In genomic region chr19:16930753-16931152, GRCh38 we compare ENCODE assay signal across 21 cellular contexts. TPM values are rescaled to one million over a fixed set of nuclear protein-coding genes. Genes with fewer than 3 reads are reported as not detected.
A peak's percentile ranks its signal among the peaks of the same experiment; 100 is the strongest.
DNase-seq lines count a peak whose midpoint lies in the region; ATAC-seq and TF ChIP-seq lines count a peak whose summit lies in the region.
"Had no signal": no experiment of that assay in that cellular context is flagged by ENCODE, and none has a peak within 500 bp of the region (broad histone marks: within the 10 kb centered on the region; RNA-seq: fewer than 3 reads in every experiment).

No MANE protein-coding gene starts in this region.

- H3K14ac ChIP-seq in IMR-90 (replicated peaks; ENCODE audit: low read depth, low read length) = no peak overlapping the region

- intact Hi-C loops in CD14-positive monocyte (cut with micrococcal nuclease) (no loop called here), IMR-90 (cut with micrococcal nuclease) (no loop called here), sigmoid colon (cut with DNase I) (no loop called here), esophagus muscularis mucosa (cut with DNase I) (loop anchor here (10.0 kb wide), 1 partner anchor 136 kb away; no protein-coding TSS in a partner anchor)

- BruUV-seq in IMR-90 (replicated peaks; lab: Mats Ljungman, UMichigan) = no TSS peak

- TF ChIP-seq CTCF in CD14-positive monocyte (IDR thresholded peaks at IDR 0.05) (no peak), IMR-90 (conservative IDR thresholded peaks at IDR 0.05; ENCODE audit: low read depth, low read length) (no peak), endothelial cell (IDR thresholded peaks at IDR 0.05; ENCODE audit: unreplicated experiment) (no peak), sigmoid colon (IDR thresholded peaks at IDR 0.05) (no peak), esophagus muscularis mucosa (IDR thresholded peaks at IDR 0.05) (no peak)

- H3K4me2 ChIP-seq in IMR-90 (ENCODE audit: low read depth, low read length) = no peak overlapping the region
- H3K4me2 ChIP-seq: A549; BLaER1 treated with 17β-estradiol and CSF1 and Interleukin-3, amounts not matched to agents 10 nM and 100 nM had no signal

- H3K4me1 Mint-ChIP-seq in CD14-positive monocyte (no peaks in the 10 kb centered on the region), endothelial cell (ENCODE audit: unreplicated experiment) (no peaks in the 10 kb centered on the region)
- H3K4me1 Mint-ChIP-seq: CD4-positive, alpha-beta memory T cell had no signal

- H2AFZ ChIP-seq in IMR-90 (replicated peaks; ENCODE audit: low read length, poor library complexity) = peak overlapping the region; percentile 43

- DNase-seq in CD14-positive monocyte (ENCODE audit: low spot score) (peak; percentile 12), IMR-90 (no peak), endothelial cell (ENCODE audit: low spot score) (no peak), sigmoid colon (peak; percentile 27), cerebellar cortex (ENCODE audit: low spot score) (no peak), esophagus muscularis mucosa (ENCODE audit: extremely low spot score) (no peak)
- DNase-seq: 8988T; ACHN; AML-193; BE2C; Calu3; CD4-positive, alpha-beta memory T cell; COR-L47; DMS53; DND-41; GOT3 had no signal

- H4K8ac ChIP-seq in IMR-90 (ENCODE audit: low read depth in 2 of 2, low read length in 2 of 2) = no peak overlapping the region

- TF ChIP-seq POLR2A in IMR-90 (IDR thresholded peaks at IDR 0.05; ENCODE audit: low read depth, low read length) = no peak
- TF ChIP-seq POLR2A in sigmoid colon (IDR thresholded peaks at IDR 0.05) = no peak
- no peak for TF ChIP-seq POLR2A in esophagus muscularis mucosa (IDR thresholded peaks at IDR 0.05; ENCODE audit: low read depth)

- H3K27ac Mint-ChIP-seq in CD14-positive monocyte (peak overlapping the region in 1 of 7 donors; percentile 49), endothelial cell (ENCODE audit: unreplicated experiment) (no peak overlapping the region)
- H3K27ac Mint-ChIP-seq: CD4-positive, alpha-beta memory T cell had no signal

- POLR2A ChIA-PET in IMR-90 (lab: Charles Lee; ENCODE audit: unreplicated experiment) = no interaction called here

- H2BK15ac ChIP-seq in IMR-90 (ENCODE audit: low read depth, low read length) = no peak overlapping the region

- no peaks in the 10 kb centered on the region for H3K9me1 ChIP-seq in IMR-90 (ENCODE audit: insufficient read depth, low read length)

- no peak overlapping the region for H3K9ac ChIP-seq in IMR-90 (ENCODE audit: low read depth, low read length)
- H3K9ac ChIP-seq: BLaER1 treated with 17β-estradiol and CSF1 and Interleukin-3, amounts not matched to agents 10 nM and 100 nM had no signal

- H3K9me3 Mint-ChIP-seq in CD14-positive monocyte = peaks cover 22 to 62% (median 48%) of the 10 kb centered on the region in 7 donors
- peaks cover 14% of the 10 kb centered on the region for H3K9me3 Mint-ChIP-seq in endothelial cell (ENCODE audit: unreplicated experiment)

- 80% methylated on average over 1 of the region's 5 CpGs; no CpG with 5 or more reads in 1 of the 2 experiments for WGBS in IMR-90 (ENCODE audit: extremely low coverage in 2 of 2, insufficient read length in 1 of 2), 2 experiments
- WGBS in sigmoid colon, 2 donors = 70 to 79% methylated on average over 5 of the region's 5 CpGs
- WGBS in esophagus muscularis mucosa = 67% methylated on average over 5 of the region's 5 CpGs

- CTCF ChIA-PET in IMR-90 (lab: Yijun Ruan, JAX) = no interaction called here

- H3K4me3 ChIP-seq in IMR-90 (ENCODE audit: insufficient read depth, low read depth, low read length) = no peak overlapping the region
- no peak overlapping the region for H3K4me3 ChIP-seq in sigmoid colon
- H3K4me3 ChIP-seq in esophagus muscularis mucosa = no peak overlapping the region
- H3K4me3 ChIP-seq: A549; BLaER1 treated with 17β-estradiol and CSF1 and Interleukin-3, amounts not matched to agents 10 nM and 100 nM; HAP-1 had no signal

- peaks cover 2% of the 10 kb centered on the region; the same call in 1 of the 2 replicates for H3K9me3 ChIP-seq in IMR-90 (ENCODE audit: control insufficient read depth, insufficient read depth, low read length)
- peaks cover 0 to 11% (median 5%) of the 10 kb centered on the region in 4 donors for H3K9me3 ChIP-seq in sigmoid colon
- peaks cover 0 to 31% (median 10%) of the 10 kb centered on the region in 4 donors for H3K9me3 ChIP-seq in esophagus muscularis mucosa
- H3K9me3 ChIP-seq: BE2C, HAP-1 had no signal

- H2BK20ac ChIP-seq in IMR-90 (ENCODE audit: low read depth, low read length) = no peak overlapping the region

- H3K4me1 ChIP-seq in IMR-90 (ENCODE audit: control insufficient read depth, insufficient read depth, low read length) (no peaks in the 10 kb centered on the region), sigmoid colon (no peaks in the 10 kb centered on the region), esophagus muscularis mucosa (no peaks in the 10 kb centered on the region)
- H3K4me1 ChIP-seq: A549; BE2C; BLaER1 treated with 17β-estradiol and CSF1 and Interleukin-3, amounts not matched to agents 10 nM and 100 nM; HAP-1 had no signal

- H4K91ac ChIP-seq in IMR-90 (ENCODE audit: insufficient read depth, low read depth, low read length) = no peak overlapping the region

- no peak overlapping the region for H2BK120ac ChIP-seq in IMR-90 (ENCODE audit: low read depth, low read length)

- no peak overlapping the region for H2AK9ac ChIP-seq in IMR-90 (replicated peaks; ENCODE audit: low read depth, low read length, poor library complexity)

- H3K4me3 Mint-ChIP-seq in CD14-positive monocyte (peak overlapping the region in 1 of 2 donors; percentile 16), endothelial cell (ENCODE audit: unreplicated experiment) (peak overlapping the region; percentile 27)
- H3K4me3 Mint-ChIP-seq: CD4-positive, alpha-beta memory T cell had no signal

- ATAC-seq in IMR-90 (ENCODE audit: low read depth) (no peak), GM18873 (IDR thresholded peaks at IDR 0.05; ENCODE audit: low FRiP score, unreplicated experiment) (no peak), GM18498 (IDR thresholded peaks at IDR 0.05; ENCODE audit: unreplicated experiment) (no peak)
- ATAC-seq: A549 had no signal

- no peaks in the 10 kb centered on the region for H3K79me1 ChIP-seq in IMR-90 (ENCODE audit: low read depth in 1 of 2, low read length in 2 of 2)

- H3K27me3 ChIP-seq in IMR-90 (ENCODE audit: control insufficient read depth, insufficient read depth, low read length) (no peaks in the 10 kb centered on the region; the same call in 1 of the 2 replicates), sigmoid colon (no peaks in the 10 kb centered on the region), esophagus muscularis mucosa (peaks cover 0 to 6% (median 0%) of the 10 kb centered on the region in 4 donors)
- H3K27me3 ChIP-seq: BE2C; BLaER1 treated with 17β-estradiol and CSF1 and Interleukin-3, amounts not matched to agents 10 nM and 100 nM had no signal

- in situ Hi-C loops in IMR-90 (cut with MboI; ENCODE audit: low sequenced_read_pairs) = no loop called here

- H3K18ac ChIP-seq in IMR-90 (ENCODE audit: low read depth, low read length) = no peak overlapping the region

- H2AK5ac ChIP-seq in IMR-90 (ENCODE audit: low read depth, low read length) = no peak overlapping the region

- H3K27me3 Mint-ChIP-seq in CD14-positive monocyte (ENCODE audit: low read depth in 3 of 3) (peaks cover 5 to 22% (median 13%) of the 10 kb centered on the region in 3 donors), endothelial cell (ENCODE audit: unreplicated experiment) (peaks cover 3% of the 10 kb centered on the region)

- no peak for TF ChIP-seq RAD21 in IMR-90 (IDR thresholded peaks at IDR 0.05; ENCODE audit: low read length)

- no peak overlapping the region for H3K56ac ChIP-seq in IMR-90 (ENCODE audit: extremely low read depth, insufficient read depth, low read length)

- no peak overlapping the region for H2BK5ac ChIP-seq in IMR-90 (ENCODE audit: low read depth, low read length, poor library complexity, severe bottlenecking)

- dilution Hi-C loops in IMR-90 (cut with HindIII; ENCODE audit: low sequenced_read_pairs, unreplicated experiment) = no loop called here

- TF ChIP-seq EP300 in sigmoid colon (IDR thresholded peaks at IDR 0.05) = no peak
- TF ChIP-seq EP300 in esophagus muscularis mucosa (IDR thresholded peaks at IDR 0.05) = no peak

- no peak overlapping the region for H4K5ac ChIP-seq in IMR-90 (ENCODE audit: low read depth, low read length)

- H3K36me3 Mint-ChIP-seq in CD14-positive monocyte (peaks cover 0 to 6% of the 10 kb centered on the region in 2 donors), endothelial cell (ENCODE audit: low read depth, unreplicated experiment) (peaks cover 21% of the 10 kb centered on the region)

- H3K36me3 ChIP-seq in IMR-90 (ENCODE audit: control insufficient read depth, insufficient read depth, low read length) (no peaks in the 10 kb centered on the region), sigmoid colon (no peaks in the 10 kb centered on the region), esophagus muscularis mucosa (peaks cover 0 to 6% (median 0%) of the 10 kb centered on the region in 4 donors)
- H3K36me3 ChIP-seq: BE2C, HAP-1 had no signal

- H3K4ac ChIP-seq in IMR-90 (ENCODE audit: low read depth, low read length) = no peak overlapping the region

- H4K20me1 ChIP-seq in IMR-90 (ENCODE audit: insufficient read depth, low read length) = no peaks in the 10 kb centered on the region
- H4K20me1 ChIP-seq: BLaER1 treated with 17β-estradiol and CSF1 and Interleukin-3, amounts not matched to agents 10 nM and 100 nM had no signal

- no peak overlapping the region for H3K23ac ChIP-seq in IMR-90 (ENCODE audit: low read depth, low read length)

- H3K27ac ChIP-seq in IMR-90 (ENCODE audit: insufficient read depth, low read length) (no peak overlapping the region), sigmoid colon (no peak overlapping the region), esophagus muscularis mucosa (replicated peaks in 1 of 4) (no peak overlapping the region)
- H3K27ac ChIP-seq: A549; BLaER1 treated with 17β-estradiol and CSF1 and Interleukin-3, amounts not matched to agents 10 nM and 100 nM had no signal

TF ChIP-seq in IMR-90, 13 proteins besides CTCF, POLR2A, EP300 and RAD21:
- TF ChIP-seq SMC3 (IDR thresholded peaks at IDR 0.05; ENCODE audit: low read depth, low read length) = no peak
TF ChIP-seq in IMR-90: peak in this region for 0.

RNA-seq across cellular contexts. Expression of gene F2RL3, which starts 42.0 kb away (rescaled TPM):
- polyA plus RNA-seq in CD14-positive monocyte = not detected
- not detected in 2 replicates for total RNA-seq in IMR-90 (2012; rRNA removed)
- 0.03 TPM in 1 of 2 replicates, not detected in the other for polyA plus RNA-seq in IMR-90 (2012; rRNA removed)
- 0.02 TPM in 1 of 2 replicates, not detected in the other for polyA plus RNA-seq in IMR-90 (2012; cell fraction: cytosol; rRNA removed)
- polyA plus RNA-seq in IMR-90 (2012; cell fraction: nucleus; rRNA removed; ENCODE audit: low replicate concordance) = 0.02 and 0.11 TPM in 2 replicates
- total RNA-seq in endothelial cell (ENCODE audit: unreplicated experiment) = 0.92 TPM
- 1 to 10 TPM; 1.8 to 3.9 (median 1.9) TPM for total RNA-seq in sigmoid colon
- 1 to 10 TPM in 2 of 3 donors, under 1 TPM in 1; 0.69 to 3.5 (median 2.4) TPM for polyA plus RNA-seq in sigmoid colon
- 1 to 10 TPM; 2.5 to 6.5 (median 5.0) TPM for total RNA-seq in esophagus muscularis mucosa
- total RNA-seq: Calu3; CD4-positive, alpha-beta memory T cell had no signal
- polyA plus RNA-seq: A549; CD4-positive, alpha-beta memory T cell had no signal

Comparison
In these comparisons a context has a peak if more than half of its experiments do, and no peak if none do; other contexts are left out.
1. DNase-seq: peak in CD14-positive monocyte (single experiment) and sigmoid colon (single experiment); none in IMR-90 (single experiment), endothelial cell (single experiment), cerebellar cortex (single experiment) and esophagus muscularis mucosa (single experiment).